ENCODE assay signal across 1 cellular context in genomic region chr12:116492703-116493324, GRCh38.
TF ChIP-seq lines count a peak whose summit lies in the region.

No MANE protein-coding gene starts in this region.

TF ChIP-seq in HepG2, 621 proteins besides CTCF, POLR2A, EP300 and RAD21 (continued from another document):
- no peak for TF ChIP-seq ZNF280D (CRISPR knock-in tag; IDR thresholded peaks at IDR 0.05)
- TF ChIP-seq ESRRA (CRISPR knock-in tag; IDR thresholded peaks at IDR 0.05; ENCODE audit: low read depth), result no peak
- no peak for TF ChIP-seq NFATC3 (CRISPR knock-in tag; IDR thresholded peaks at IDR 0.05)
- peak; percentile 64; the same call in 1 of the 2 replicates for TF ChIP-seq MAFG (CRISPR knock-in tag; IDR thresholded peaks at IDR 0.05)
- no peak for TF ChIP-seq ZNF510 (CRISPR knock-in tag; IDR thresholded peaks at IDR 0.05; ENCODE audit: low read depth)
- no peak for TF ChIP-seq KDM4B (CRISPR knock-in tag; IDR thresholded peaks at IDR 0.05)
- TF ChIP-seq ZFX (CRISPR knock-in tag; IDR thresholded peaks at IDR 0.05; ENCODE audit: low read depth), result no peak
- no peak for TF ChIP-seq ZNF75D (CRISPR knock-in tag; IDR thresholded peaks at IDR 0.05; ENCODE audit: borderline replicate concordance)
- TF ChIP-seq MXD4 (CRISPR knock-in tag; IDR thresholded peaks at IDR 0.05), result no peak
- no peak for TF ChIP-seq ZNF234 (CRISPR knock-in tag; conservative IDR thresholded peaks at IDR 0.05)
- TF ChIP-seq ZBTB4 (CRISPR knock-in tag; IDR thresholded peaks at IDR 0.05; ENCODE audit: borderline replicate concordance), result no peak
- no peak for TF ChIP-seq ZNF407 (CRISPR knock-in tag; IDR thresholded peaks at IDR 0.05; ENCODE audit: not compliant biosample characterization)
- no peak for TF ChIP-seq ZFP36L1 (CRISPR knock-in tag; IDR thresholded peaks at IDR 0.05)
